In the genomic region with DNA sequence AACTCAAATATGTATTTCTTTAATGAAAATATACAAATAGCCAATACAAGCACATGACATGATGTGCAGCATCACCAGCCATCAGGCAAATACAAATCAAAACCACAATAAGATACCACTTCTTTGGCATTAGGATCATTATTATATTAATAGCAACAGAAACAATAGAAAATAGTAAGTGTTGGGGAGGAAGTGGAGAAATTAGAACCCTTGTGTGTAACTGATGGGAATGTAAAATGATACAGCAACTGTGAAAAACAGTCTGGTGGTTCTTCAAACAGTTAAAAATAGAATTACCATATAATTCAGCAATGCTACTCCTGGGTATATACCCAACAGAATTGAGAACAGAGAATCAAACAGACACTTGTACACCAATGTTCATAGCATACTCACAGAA, we compare ENCODE assay signal across 32 cellular contexts. TPM values are rescaled to one million over a fixed set of nuclear protein-coding genes. Genes with fewer than 3 reads are reported as not detected.
"Had no signal": no experiment of that assay in that cellular context is flagged by ENCODE, and none has a peak within 500 bp of the region (broad histone marks: within the 10 kb centered on the region; RNA-seq: fewer than 3 reads in every experiment).

No MANE protein-coding gene starts in this region.

- H3K36me3 ChIP-seq: esophagus squamous epithelium, gastrocnemius medialis, neural progenitor cell, right lobe of liver, suprapubic skin, transverse colon, upper lobe of right lung, uterus had no signal

- H3K27me3 ChIP-seq: esophagus squamous epithelium, gastrocnemius medialis, neural progenitor cell, right lobe of liver, suprapubic skin, transverse colon, upper lobe of right lung, uterus had no signal

- H3K27ac ChIP-seq: coronary artery, gastrocnemius medialis, neural progenitor cell, parathyroid adenoma, right lobe of liver, suprapubic skin, transverse colon, upper lobe of right lung, uterus had no signal

- H3K4me1 ChIP-seq: gastrocnemius medialis, neural progenitor cell, parathyroid adenoma, right lobe of liver, transverse colon, upper lobe of right lung, uterus had no signal

- H3K9me3 ChIP-seq: esophagus squamous epithelium, gastrocnemius medialis, mucosa of descending colon, right lobe of liver, suprapubic skin, transverse colon, upper lobe of right lung, uterus had no signal

- H3K9ac ChIP-seq: neural progenitor cell, parathyroid adenoma had no signal

- DNase-seq: dermis blood vessel endothelial cell; effector memory CD4-positive, alpha-beta T cell; erythroblast; esophagus squamous epithelium; gastrocnemius medialis; head of caudate nucleus; kidney; mesenchymal stem cell; mucosa of descending colon; naive thymus-derived CD4-positive, alpha-beta T cell; right lobe of liver; stimulated activated CD4-positive, alpha-beta T cell treated with anti-CD3 and anti-CD28 coated beads, Interleukin-12 subunit alpha, Interleukin-12 subunit beta, amount 100 ng/mL, for 4 hours; stimulated activated CD4-positive, alpha-beta T cell treated with anti-CD3 and anti-CD28 coated beads, Interleukin-1b, Interleukin-23, amount 100 ng/mL, for 48 hours; stimulated activated CD4-positive, alpha-beta T cell treated with anti-CD3 and anti-CD28 coated beads, Interleukin-4, amount 100 ng/mL, for 1 hour; stimulated activated CD8-positive, alpha-beta memory T cell treated with anti-CD3 and anti-CD28 coated beads, Interleukin-4, amount 100 ng/mL, for 48 hours; stimulated activated naive CD4-positive, alpha-beta T cell; stimulated activated naive CD8-positive, alpha-beta T cell treated with anti-CD3 and anti-CD28 coated beads, Interleukin-15, amount 100 ng/mL, for 72 hours; transverse colon; upper lobe of right lung; uterus had no signal

- H3K4me3 ChIP-seq: coronary artery, esophagus squamous epithelium, gastrocnemius medialis, lung, mucosa of descending colon, neural progenitor cell, right lobe of liver, smooth muscle cell, suprapubic skin, transverse colon, upper lobe of right lung, uterus had no signal

- H3K79me2 ChIP-seq: parathyroid adenoma had no signal

- H3K4me2 ChIP-seq: neural progenitor cell, smooth muscle cell had no signal

- H2AFZ ChIP-seq: neural progenitor cell, parathyroid adenoma had no signal

RNA-seq across cellular contexts. Expression of a gene that starts 40.8 kb away (rescaled TPM):
- total RNA-seq: dermis blood vessel endothelial cell, endothelial cell of umbilical vein, gastrocnemius medialis, glomerular endothelial cell, left lobe of liver, mesothelial cell of epicardium, osteoblast, progenitor cell of endocrine pancreas, smooth muscle cell had no signal
- polyA plus RNA-seq: endothelial cell of umbilical vein, smooth muscle cell had no signal

RNA-seq across cellular contexts. Expression of a gene that starts 56.6 kb away (rescaled TPM):
- total RNA-seq: naive thymus-derived CD4-positive, alpha-beta T cell; osteoblast had no signal
- polyA plus RNA-seq: naive thymus-derived CD4-positive, alpha-beta T cell had no signal
